Comparison of ENCODE assay signal across 20 cellular contexts in genomic region chr12:48010366-48010970, GRCh38. TPM values are rescaled to one million over a fixed set of nuclear protein-coding genes. Genes with fewer than 3 reads are reported as not detected.
A peak's percentile ranks its signal among the peaks of the same experiment; 100 is the strongest.
DNase-seq lines count a peak whose midpoint lies in the region; ATAC-seq, FAIRE-seq and TF ChIP-seq lines count a peak whose summit lies in the region.
"Had no signal": no experiment of that assay in that cellular context is flagged by ENCODE, and none has a peak within 500 bp of the region (broad histone marks: within the 10 kb centered on the region; RNA-seq: fewer than 3 reads in every experiment).

No MANE protein-coding gene starts in this region.

- no peaks in the 10 kb centered on the region for H3F3A ChIP-seq in GM23338 (replicated peaks; ENCODE audit: low read depth)

- H3K79me2 ChIP-seq in GM23338 (replicated peaks; ENCODE audit: insufficient read depth) (no peaks in the 10 kb centered on the region), trophoblast cell (ENCODE audit: control insufficient read depth, insufficient read depth, low read length, poor library complexity) (no peaks in the 10 kb centered on the region)

- H3K27ac Mint-ChIP-seq in GM23338: no peak overlapping the region
- H3K27ac Mint-ChIP-seq: CD4-positive, CD25-positive, alpha-beta regulatory T cell; CD8-positive, alpha-beta T cell had no signal

- H3K9me3 ChIP-seq in A549: no peaks in the 10 kb centered on the region
- H3K9me3 ChIP-seq in SJSA1 (replicated peaks): peaks cover 13% of the 10 kb centered on the region
- H3K9me3 ChIP-seq in trophoblast cell (ENCODE audit: insufficient read depth, low read depth, low read length): peaks cover 1% of the 10 kb centered on the region
- H3K9me3 ChIP-seq: Caco-2, HAP-1 had no signal

- TF ChIP-seq POLR2A in A549 (IDR thresholded peaks at IDR 0.05; ENCODE audit: low read length) (no peak), GM18505 (IDR thresholded peaks at IDR 0.05; ENCODE audit: borderline replicate concordance, extremely low read depth, insufficient read depth, insufficient read length) (no peak)

- H2AK5ac ChIP-seq in trophoblast cell (ENCODE audit: low read length): no peak overlapping the region

- H3K36me3 ChIP-seq in GM23338 (ENCODE audit: insufficient read depth): no peaks in the 10 kb centered on the region; the same call in 1 of the 2 replicates
- H3K36me3 ChIP-seq in SJSA1: no peaks in the 10 kb centered on the region
- H3K36me3 ChIP-seq in trophoblast cell (ENCODE audit: control insufficient read depth in 1 of 2, insufficient read depth in 2 of 2, low read length in 2 of 2): no peaks in the 10 kb centered on the region
- H3K36me3 ChIP-seq: HAP-1 had no signal

- H3K27me3 ChIP-seq in GM23338 (ENCODE audit: insufficient read depth) (peaks cover 100% of the 10 kb centered on the region), SJSA1 (replicated peaks) (peaks cover 100% of the 10 kb centered on the region), trophoblast cell (ENCODE audit: insufficient read depth, low read length) (peaks cover 30% of the 10 kb centered on the region)

- H4K12ac ChIP-seq in trophoblast cell (ENCODE audit: low read depth, low read length): no peak overlapping the region

- H3K27ac ChIP-seq in A549 (no peak overlapping the region), GM23338 (ENCODE audit: low read depth) (no peak overlapping the region), SJSA1 (no peak overlapping the region), trophoblast cell (ENCODE audit: low read depth, low read length) (no peak overlapping the region)

- no peak overlapping the region for H2BK5ac ChIP-seq in trophoblast cell (ENCODE audit: low read depth, low read length, poor library complexity)

- H3K9me2 ChIP-seq in GM23338 (ENCODE audit: insufficient read depth): no peaks in the 10 kb centered on the region

- H3K18ac ChIP-seq in trophoblast cell (ENCODE audit: low read length): no peak overlapping the region

- H3K4me3 ChIP-seq in A549 (no peak overlapping the region), GM23338 (no peak overlapping the region), SJSA1 (no peak overlapping the region), trophoblast cell (ENCODE audit: low read depth, low read length) (no peak overlapping the region)
- H3K4me3 ChIP-seq: HAP-1 had no signal

- CTCF ChIA-PET in A549 (lab: Yijun Ruan, JAX): interaction anchor here (1.0 to 1.4 kb wide), 3 partner anchors 8 to 608 kb away, joined by 3 to 4 read pairs (median 4); no protein-coding TSS in a partner anchor

- peaks cover 5% of the 10 kb centered on the region; the same call in 2 of the 3 replicates for H3K4me1 Mint-ChIP-seq in GM23338

- no peak for TF ChIP-seq EP300 in A549 (IDR thresholded peaks at IDR 0.05)

- no peak overlapping the region for H3K4me3 Mint-ChIP-seq in GM23338
- H3K4me3 Mint-ChIP-seq: CD4-positive, CD25-positive, alpha-beta regulatory T cell; CD8-positive, alpha-beta T cell had no signal

- no peak overlapping the region for H2AFZ ChIP-seq in GM23338
- H2AFZ ChIP-seq in trophoblast cell (ENCODE audit: insufficient read depth, low read length, poor library complexity): no peak overlapping the region

- no peak overlapping the region for H3K4me2 ChIP-seq in A549
- H3K4me2 ChIP-seq in GM23338: no peak overlapping the region
- H3K4me2 ChIP-seq in trophoblast cell (ENCODE audit: low read length): no peak overlapping the region

- H3K27me3 Mint-ChIP-seq in GM23338 (ENCODE audit: insufficient read depth, low read depth, poor library complexity): peaks cover 100% of the 10 kb centered on the region

- ATAC-seq in A549 (peak; percentile 13 to 27; a peak in 1 of 6 replicates), GM23338 (peak; percentile 38; the same call in 1 of the 3 replicates), HG02610 (IDR thresholded peaks at IDR 0.05; ENCODE audit: unreplicated experiment) (no peak), GM18505 (IDR thresholded peaks at IDR 0.05; ENCODE audit: unreplicated experiment) (no peak), GM18511 (IDR thresholded peaks at IDR 0.05; ENCODE audit: unreplicated experiment) (no peak)
- ATAC-seq: CD8-positive, alpha-beta T cell had no signal

- no peak overlapping the region for H3K14ac ChIP-seq in trophoblast cell (ENCODE audit: low read length)

- no peaks in the 10 kb centered on the region for H3K79me1 ChIP-seq in trophoblast cell (ENCODE audit: low read length)

- no peak overlapping the region for H4K8ac ChIP-seq in trophoblast cell (ENCODE audit: low read depth, low read length)

- FAIRE-seq in A549 (lab: Jason Lieb, UNC): no peak
- FAIRE-seq: G401.6, GM12892, H54 had no signal

- H3K9ac ChIP-seq in trophoblast cell (ENCODE audit: low read length): peak overlapping the region; percentile 45

- no peak overlapping the region for H3K4ac ChIP-seq in trophoblast cell (ENCODE audit: low read depth, low read length)

- no peaks in the 10 kb centered on the region; the same call in 2 of the 3 replicates for H3K36me3 Mint-ChIP-seq in GM23338 (ENCODE audit: low read depth)
- H3K36me3 Mint-ChIP-seq: CD4-positive, CD25-positive, alpha-beta regulatory T cell; CD8-positive, alpha-beta T cell had no signal

- peaks cover 26% of the 10 kb centered on the region for H4K20me1 ChIP-seq in GM23338 (replicated peaks; ENCODE audit: insufficient read depth)

- H2BK120ac ChIP-seq in trophoblast cell (ENCODE audit: insufficient read depth, low read length, poor library complexity): no peak overlapping the region

- H3K4me1 ChIP-seq in A549 (no peaks in the 10 kb centered on the region), GM23338 (ENCODE audit: insufficient read depth) (peaks cover 4% of the 10 kb centered on the region), SJSA1 (replicated peaks) (no peaks in the 10 kb centered on the region), trophoblast cell (ENCODE audit: control insufficient read depth in 1 of 2, insufficient read depth in 2 of 2, low read length in 2 of 2) (peaks cover 0 to under 1% of the 10 kb centered on the region in 2 experiments)
- H3K4me1 ChIP-seq: Caco-2, HAP-1 had no signal

- H3K9me3 Mint-ChIP-seq in GM23338: peaks cover 1% of the 10 kb centered on the region; the same call in 2 of the 3 replicates
- H3K9me3 Mint-ChIP-seq: CD8-positive, alpha-beta T cell had no signal

- no peak overlapping the region for H4K91ac ChIP-seq in trophoblast cell (ENCODE audit: low read depth, low read length)

- TF ChIP-seq CTCF in A549 (IDR thresholded peaks at IDR 0.05): no peak
- no peak for TF ChIP-seq CTCF in GM23338 (conservative IDR thresholded peaks at IDR 0.05; ENCODE audit: low read depth in 2 of 2)

- no peak overlapping the region for H2BK12ac ChIP-seq in trophoblast cell (ENCODE audit: low read length)

- DNase-seq in A549 (ENCODE audit: low read depth in 1 of 2, low spot score in 1 of 2) (no peak), GM23338 (ENCODE audit: low spot score) (no peak), SJSA1 (ENCODE audit: low read depth in 1 of 2, low spot score in 2 of 2) (peak; percentile 70 to 94), trophoblast cell (no peak)
- DNase-seq: 8988T; C1 segment of cervical spinal cord; Caco-2; CD4-positive, CD25-positive, alpha-beta regulatory T cell; CD8-positive, alpha-beta T cell; DMS153; DND-41; GOT3 had no signal

- POLR2A ChIA-PET in A549 (lab: Yijun Ruan, JAX): no interaction called here

- TF ChIP-seq RAD21 in A549 (conservative IDR thresholded peaks at IDR 0.05 in 1 of 2, IDR thresholded peaks at IDR 0.05 in 1 of 2): no peak

- WGBS in A549 (ENCODE audit: missing lambda C conversion rate): 54% methylated on average over 5 of the region's 7 CpGs
- no CpG with 5 or more reads among the region's 7 CpGs for WGBS in trophoblast cell (ENCODE audit: extremely low coverage, insufficient coverage, insufficient read length)

- H3K23ac ChIP-seq in trophoblast cell (ENCODE audit: low read length): no peak overlapping the region

TF ChIP-seq in A549, 52 proteins besides CTCF, POLR2A, EP300 and RAD21 (continues in another document):
- TF ChIP-seq HOXA7 (CRISPR knock-in tag; IDR thresholded peaks at IDR 0.05): no peak
- TF ChIP-seq RCOR1 (IDR thresholded peaks at IDR 0.05; ENCODE audit: low read depth, low read length): no peak
- TF ChIP-seq E2F6 (IDR thresholded peaks at IDR 0.05; ENCODE audit: borderline replicate concordance, low read depth): no peak

TF ChIP-seq in GM23338, 12 proteins besides CTCF, POLR2A, EP300 and RAD21 (continues in another document):
- TF ChIP-seq CREB1 (CRISPR knock-in tag; IDR thresholded peaks at IDR 0.05; ENCODE audit: low read depth): no peak
- no peak for TF ChIP-seq EZH2 (IDR thresholded peaks at IDR 0.05; ENCODE audit: low read depth, unreplicated experiment)
- no peak for TF ChIP-seq JUNB (IDR thresholded peaks at IDR 0.05; ENCODE audit: unreplicated experiment)
- no peak for TF ChIP-seq STAT1 (IDR thresholded peaks at IDR 0.05; ENCODE audit: unreplicated experiment)
- no peak for TF ChIP-seq ZNF114 (CRISPR knock-in tag; IDR thresholded peaks at IDR 0.05)
- TF ChIP-seq EZH2phosphoT487 (IDR thresholded peaks at IDR 0.05; ENCODE audit: unreplicated experiment): no peak
- no peak for TF ChIP-seq NANOG (IDR thresholded peaks at IDR 0.05; ENCODE audit: borderline replicate concordance)

RNA-seq across cellular contexts. Expression of gene COL2A1, which starts 6.2 kb away (rescaled TPM):
- polyA plus RNA-seq in A549 (2011; rRNA removed) (0.01 TPM in 1 of 2 replicates, not detected in the other), A549 (2017; fragmentation: RNase III; extraction: RNeasy Plus Mini Kit Qiagen cat#74134 plus additional on column Dnase treatment) (not detected in 3 replicates), GM23338 (2016; fragmentation: Nextera tagmentation; extraction: Ambion mirVana) (5.9 and 7.0 TPM in 2 replicates)
- polyA plus RNA-seq in A549 (2012; cell fraction: cytosol; rRNA removed): not detected in 2 replicates
- polyA plus RNA-seq in A549 (2012; cell fraction: nucleus; rRNA removed): 0.05 and 0.16 TPM in 2 replicates
- polyA minus RNA-seq in A549 (2011; rRNA and poly(A)+ RNA removed): not detected in 2 replicates
- total RNA-seq in GM23338 (2014; rRNA removed; shearing (Covaris generic)): 24.6 and 31.8 TPM in 2 replicates
- not detected in 2 replicates for total RNA-seq in SJSA1 (2014; rRNA removed; shearing (Covaris generic))
- 72.0 and 81.5 TPM in 2 replicates for polyA plus RNA-seq in trophoblast cell (2013)
- total RNA-seq: CD4-positive, CD25-positive, alpha-beta regulatory T cell; CD8-positive, alpha-beta T cell had no signal
- polyA plus RNA-seq: BJ; CD4-positive, CD25-positive, alpha-beta regulatory T cell had no signal

RNA-seq across cellular contexts. Expression of gene TMEM106C, which starts 47.1 kb away (rescaled TPM):
- polyA plus RNA-seq in A549 (2011; rRNA removed) (236 and 331 TPM in 2 replicates), A549 (2017; fragmentation: RNase III; extraction: RNeasy Plus Mini Kit Qiagen cat#74134 plus additional on column Dnase treatment) (166 to 178 TPM (median 178 TPM) in 3 replicates), GM23338 (2016; fragmentation: Nextera tagmentation; extraction: Ambion mirVana) (37.3 and 43.5 TPM in 2 replicates)
- 197 and 216 TPM in 2 replicates for polyA plus RNA-seq in A549 (2012; cell fraction: cytosol; rRNA removed)
- polyA plus RNA-seq in A549 (2012; cell fraction: nucleus; rRNA removed): 94.1 and 96.0 TPM in 2 replicates
- 197 and 260 TPM in 2 replicates for polyA minus RNA-seq in A549 (2011; rRNA and poly(A)+ RNA removed)
- total RNA-seq in GM23338 (2014; rRNA removed; shearing (Covaris generic)): 53.4 and 83.7 TPM in 2 replicates
- 83.1 and 143 TPM in 2 replicates for total RNA-seq in SJSA1 (2014; rRNA removed; shearing (Covaris generic))
- 56.8 and 62.0 TPM in 2 replicates for polyA plus RNA-seq in trophoblast cell (2013)

Comparison
In these comparisons a context has a peak if more than half of its experiments do, and no peak if none do; other contexts are left out.
1. ATAC-seq: peak in A549 (2 of 2) and GM23338 (single experiment); none in HG02610 (single experiment), GM18505 (single experiment) and GM18511 (single experiment).
2. DNase-seq: peak in SJSA1 (2 of 2); none in A549 (0 of 2), GM23338 (single experiment) and trophoblast cell (0 of 2).
3. RNA of gene COL2A1, which starts 6.2 kb away (total RNA-seq): 24.6 to 31.8 TPM in GM23338; not detected in SJSA1; every median in the first group is over 10 times any median in the second.